Comparison of ENCODE assay signal across 1 cellular context in genomic region chr7:72476608-72477305, GRCh38.
TF ChIP-seq lines count a peak whose summit lies in the region.

No MANE protein-coding gene starts in this region.

TF ChIP-seq in H1, 55 proteins besides CTCF, POLR2A, EP300 and RAD21 (continued from another document):
- TF ChIP-seq, protein P1, sequence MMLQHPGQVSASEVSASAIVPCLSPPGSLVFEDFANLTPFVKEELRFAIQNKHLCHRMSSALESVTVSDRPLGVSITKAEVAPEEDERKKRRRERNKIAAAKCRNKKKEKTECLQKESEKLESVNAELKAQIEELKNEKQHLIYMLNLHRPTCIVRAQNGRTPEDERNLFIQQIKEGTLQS (IDR thresholded peaks at IDR 0.05; ENCODE audit: insufficient read depth, low read depth, low read length) = no peak
- no peak for TF ChIP-seq TCF12 (IDR thresholded peaks at IDR 0.05; ENCODE audit: low read depth, low read length)
TF ChIP-seq in H1: peak in this region for 0.
